In the genomic region with DNA sequence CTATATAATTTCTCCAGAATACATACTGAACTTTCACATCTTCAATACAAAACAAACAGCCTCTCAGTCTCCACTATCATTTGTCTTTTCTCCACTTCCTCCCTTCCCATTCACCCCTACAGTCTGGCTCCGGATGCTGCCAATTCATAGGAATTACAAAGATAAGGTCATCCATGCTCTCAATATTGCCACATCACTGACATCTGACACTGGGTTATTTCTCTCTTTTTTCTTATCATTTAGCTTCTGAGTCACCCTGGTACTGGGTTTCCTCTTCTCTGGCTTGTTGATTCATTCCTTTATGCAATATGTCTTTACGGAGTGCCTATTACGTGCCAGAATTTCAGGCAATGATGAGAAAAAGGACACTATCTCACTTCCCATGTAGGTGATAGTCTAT, we compare ENCODE assay signal across 11 cellular contexts. TPM values are rescaled to one million over a fixed set of nuclear protein-coding genes. Genes with fewer than 3 reads are reported as not detected.
DNase-seq lines count a peak whose midpoint lies in the region; ATAC-seq and TF ChIP-seq lines count a peak whose summit lies in the region.
"Had no signal": no experiment of that assay in that cellular context is flagged by ENCODE, and none has a peak within 500 bp of the region (broad histone marks: within the 10 kb centered on the region; RNA-seq: fewer than 3 reads in every experiment).

No MANE protein-coding gene starts in this region.

- ATAC-seq in GM18858 (IDR thresholded peaks at IDR 0.05; ENCODE audit: unreplicated experiment): no peak
- no peak for ATAC-seq in HG03378 (IDR thresholded peaks at IDR 0.05; ENCODE audit: unreplicated experiment)
- ATAC-seq: right cardiac atrium had no signal

- no peaks in the 10 kb centered on the region for H3K9me3 ChIP-seq in ovary

- TF ChIP-seq POLR2A in ovary (IDR thresholded peaks at IDR 0.05): no peak

- H3K27ac ChIP-seq in ovary: no peak overlapping the region

- H3K4me3 ChIP-seq in fibroblast of the aortic adventitia (ENCODE audit: low read depth, low read length): no peak overlapping the region
- no peak overlapping the region for H3K4me3 ChIP-seq in ovary

- 43 to 62% (median 52%) methylated on average over 3 of the region's 3 CpGs for WGBS in ovary, 3 donors

- peaks cover 11% of the 10 kb centered on the region for H3K4me1 ChIP-seq in ovary (ENCODE audit: insufficient read depth)

- no peaks in the 10 kb centered on the region for H3K36me3 ChIP-seq in ovary

- TF ChIP-seq CTCF in fibroblast of the aortic adventitia (IDR thresholded peaks at IDR 0.05; ENCODE audit: insufficient read depth, low read length): no peak
- TF ChIP-seq CTCF in ovary (IDR thresholded peaks at IDR 0.05): no peak

- H3K27me3 ChIP-seq in ovary: no peaks in the 10 kb centered on the region

- intact Hi-C loops in ovary (cut with DNase I): no loop called here

- no peak for TF ChIP-seq EP300 in ovary (IDR thresholded peaks at IDR 0.05)

- DNase-seq in AG08396 (ENCODE audit: low spot score): peak; percentile 84
- DNase-seq in HT1080 (ENCODE audit: low read depth): peak; percentile 86
- peak; percentile 82 to 97 for DNase-seq in SW 1271 (lab: John Stamatoyannopoulos, UW)
- peak; percentile 94 for DNase-seq in fibroblast of the aortic adventitia (ENCODE audit: low read depth)
- DNase-seq in NCI-H526 treated with DMSO at 0.1 percent for 48 hours (lab: John Stamatoyannopoulos, UW): no peak
- DNase-seq in ovary: no peak
- DNase-seq: cortex of kidney, NCI-H345, right cardiac atrium had no signal

RNA-seq across cellular contexts. Expression of gene SH3BP5L, which starts 3.1 kb away (rescaled TPM):
- total RNA-seq in HT1080 (2014; rRNA removed; shearing (Covaris generic)): 29.2 and 36.2 TPM in 2 replicates
- 25.2 and 27.8 TPM in 2 replicates for polyA plus RNA-seq in HT1080 (2015; cell fraction: cytosol; rRNA removed)
- 38.6 and 42.0 TPM in 2 replicates for polyA plus RNA-seq in HT1080 (2015; cell fraction: nucleus; rRNA removed)
- 20.2 and 21.8 TPM in 2 replicates for total RNA-seq in fibroblast of the aortic adventitia (ENCODE audit: low replicate concordance)
- total RNA-seq in ovary: 10 to 100 TPM in 6 of 7 donors, 1 to 10 TPM in 1; 9.4 to 16.8 (median 13.9) TPM
- 10 to 100 TPM in 1 of 2 donors, 1 to 10 TPM in 1; 8.1 to 13.8 TPM for polyA plus RNA-seq in ovary

RNA-seq across cellular contexts. Expression of gene ZNF672, which starts 9.2 kb away (rescaled TPM):
- 27.3 and 28.0 TPM in 2 replicates for total RNA-seq in HT1080 (2014; rRNA removed; shearing (Covaris generic))
- polyA plus RNA-seq in HT1080 (2015; cell fraction: cytosol; rRNA removed): 20.2 and 22.2 TPM in 2 replicates
- 14.1 and 17.0 TPM in 2 replicates for polyA plus RNA-seq in HT1080 (2015; cell fraction: nucleus; rRNA removed)
- 12.9 and 14.0 TPM in 2 replicates for total RNA-seq in fibroblast of the aortic adventitia (ENCODE audit: low replicate concordance)
- total RNA-seq in ovary: 10 to 100 TPM; 15.1 to 29.5 (median 21.6) TPM
- 10 to 100 TPM in 1 of 2 donors, 1 to 10 TPM in 1; 7.3 to 10.8 TPM for polyA plus RNA-seq in ovary

RNA-seq across cellular contexts. Expression of gene ZNF692, which starts 30.0 kb away (rescaled TPM):
- total RNA-seq in HT1080 (2014; rRNA removed; shearing (Covaris generic)): 23.5 and 25.8 TPM in 2 replicates
- 18.0 and 19.8 TPM in 2 replicates for polyA plus RNA-seq in HT1080 (2015; cell fraction: cytosol; rRNA removed)
- polyA plus RNA-seq in HT1080 (2015; cell fraction: nucleus; rRNA removed): 272 and 313 TPM in 2 replicates
- 8.9 and 9.6 TPM in 2 replicates for total RNA-seq in fibroblast of the aortic adventitia (ENCODE audit: low replicate concordance)
- total RNA-seq in ovary: 10 to 100 TPM; 27.4 to 47.7 (median 35.4) TPM
- 10 to 100 TPM; 13.2 to 47.4 TPM for polyA plus RNA-seq in ovary

Comparison
In these comparisons a context has a peak if more than half of its experiments do, and no peak if none do; other contexts are left out.
1. DNase-seq: peak in AG08396 (single experiment), HT1080 (single experiment), SW 1271 (2 of 2) and fibroblast of the aortic adventitia (single experiment); none in NCI-H526 treated with DMSO at 0.1 percent for 48 hours (single experiment) and ovary (0 of 5).